9 cellular contexts compared by ENCODE assay signal in the genomic region with DNA sequence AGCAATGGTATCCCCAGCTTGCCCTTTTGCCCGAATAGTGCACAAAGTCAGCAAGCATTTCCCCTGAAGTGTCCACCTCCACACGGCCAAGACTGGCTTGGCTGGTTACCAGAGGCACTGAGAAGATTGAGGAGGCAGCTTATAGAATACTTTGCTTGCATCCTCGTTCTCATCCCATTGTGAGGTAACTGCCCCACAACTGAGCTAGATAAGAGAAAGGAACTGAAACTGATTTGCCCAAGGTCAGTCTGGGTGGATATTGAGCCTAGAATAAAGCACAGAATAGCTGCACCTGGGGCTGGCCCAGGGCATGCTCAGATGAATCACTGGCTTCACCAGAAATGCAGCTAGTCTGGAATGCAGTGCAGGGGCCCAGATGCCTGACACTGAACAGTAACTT. TPM values are rescaled to one million over a fixed set of nuclear protein-coding genes. Genes with fewer than 3 reads are reported as not detected.
DNase-seq lines count a peak whose midpoint lies in the region; ATAC-seq, FAIRE-seq and TF ChIP-seq lines count a peak whose summit lies in the region.
"Had no signal": no experiment of that assay in that cellular context is flagged by ENCODE, and none has a peak within 500 bp of the region (broad histone marks: within the 10 kb centered on the region; RNA-seq: fewer than 3 reads in every experiment).

No MANE protein-coding gene starts in this region.

- TF ChIP-seq POLR2A in K562 (conservative IDR thresholded peaks at IDR 0.05) (no peak), prostate gland (IDR thresholded peaks at IDR 0.05) (no peak)

- in situ Hi-C loops in G401 (cut with HindIII; ENCODE audit: low sequenced_read_pairs), result no loop called here
- in situ Hi-C loops in K562 (cut with MboI), result no loop called here

- H3K79me2 ChIP-seq in K562 (ENCODE audit: control insufficient read depth, insufficient read depth, low read length), result no peaks in the 10 kb centered on the region

- POLR2A ChIA-PET in K562 (lab: Yijun Ruan, JAX), result interaction anchor here (1.1 to 1.2 kb wide), 2 partner anchors 9 to 21 kb away, joined by 4 to 5 read pairs; no protein-coding TSS in a partner anchor

- H3K4me1 ChIP-seq in K562 (replicated peaks in 1 of 2; ENCODE audit: control insufficient read depth in 2 of 2, insufficient read depth in 2 of 2, low read length in 2 of 2) (peaks cover 7 to 25% of the 10 kb centered on the region in 2 experiments), prostate gland (replicated peaks) (no peaks in the 10 kb centered on the region)

- no peak for TF ChIP-seq RAD21 in K562 (CRISPR knock-in tag; conservative IDR thresholded peaks at IDR 0.05 in 1 of 2, IDR thresholded peaks at IDR 0.05 in 1 of 2)

- H3K9ac ChIP-seq in K562 (ENCODE audit: insufficient read depth in 1 of 2, low read depth in 2 of 2, low read length in 2 of 2), result no peak overlapping the region; a peak in 1 of 4 replicates

- intact Hi-C loops in K562 (cut with micrococcal nuclease), result no loop called here
- intact Hi-C loops in prostate gland (cut with DNase I), result no loop called here

- no peaks in the 10 kb centered on the region for H3K9me1 ChIP-seq in K562 (ENCODE audit: control insufficient read depth, insufficient read depth, low read length)

- FAIRE-seq in K562 (lab: Jason Lieb, UNC), result peak; percentile 82
- FAIRE-seq: islet of Langerhans had no signal

- DNase-seq in G401 (ENCODE audit: low spot score), result peak; percentile 34
- peak; percentile 32 for DNase-seq in GM20000 (ENCODE audit: low spot score)
- DNase-seq in K562 (ENCODE audit: extremely low read depth in 1 of 4, low spot score in 3 of 4), result peak in 2 of 4 experiments; percentile 22 to 35
- DNase-seq in medulla oblongata (ENCODE audit: extremely low spot score), result peak; percentile 26
- DNase-seq in NCI-H1694 treated with DMSO at 0.1 percent for 48 hours (lab: John Stamatoyannopoulos, UW), result no peak
- DNase-seq in prostate gland (ENCODE audit: low spot score), result no peak
- DNase-seq in NCI-H1436 treated with DMSO at 0.1 percent for 48 hours (lab: John Stamatoyannopoulos, UW), result no peak

- peak; percentile 84 for ATAC-seq in HG03460 (IDR thresholded peaks at IDR 0.05; ENCODE audit: unreplicated experiment)
- peak; percentile 63 for ATAC-seq in K562

- no peaks in the 10 kb centered on the region for H3K27me3 ChIP-seq in K562 (ENCODE audit: control insufficient read depth in 2 of 2, insufficient read depth in 2 of 2, low read length in 2 of 2)
- no peaks in the 10 kb centered on the region for H3K27me3 ChIP-seq in prostate gland (replicated peaks; ENCODE audit: insufficient read depth)

- H3K4me3 ChIP-seq in K562, result no peak overlapping the region
- no peak overlapping the region for H3K4me3 ChIP-seq in prostate gland

- TF ChIP-seq EP300 in K562 (IDR thresholded peaks at IDR 0.05; ENCODE audit: low read length), result no peak; the same call in 1 of the 2 replicates

- H3K27ac ChIP-seq in K562 (ENCODE audit: extremely low read depth, low read depth, low read length) (no peak overlapping the region), prostate gland (no peak overlapping the region)

- H3K36me3 ChIP-seq in K562 (ENCODE audit: control insufficient read depth, insufficient read depth, low read length) (no peaks in the 10 kb centered on the region), prostate gland (no peaks in the 10 kb centered on the region)

- H4K20me1 ChIP-seq in K562 (replicated peaks; ENCODE audit: control insufficient read depth, insufficient read depth, low read length), result no peaks in the 10 kb centered on the region

- CTCF ChIA-PET in K562 (lab: Yijun Ruan, JAX; ENCODE audit: low intra/inter-chr PET ratio), result no interaction called here

- TF ChIP-seq CTCF in GM20000 (IDR thresholded peaks at IDR 0.05; ENCODE audit: extremely low read depth, missing control alignments), result no peak
- no peak for TF ChIP-seq CTCF in K562 (IDR thresholded peaks at IDR 0.05 in 2 of 3, conservative IDR thresholded peaks at IDR 0.05 in 1 of 3; ENCODE audit: insufficient read depth in 2 of 3, low read depth in 1 of 3, low read length in 3 of 3)
- TF ChIP-seq CTCF in prostate gland (IDR thresholded peaks at IDR 0.05), result no peak

- H3K4me2 ChIP-seq in K562 (ENCODE audit: insufficient read depth, low read length), result peak overlapping the region; percentile 26; the same call in 1 of the 2 replicates

- 0% methylated on average over 3 of the region's 3 CpGs for WGBS in K562 (ENCODE audit: insufficient coverage, low coverage, missing lambda C conversion rate)
- 50% methylated on average over 3 of the region's 3 CpGs for WGBS in prostate gland

- H3K9me3 ChIP-seq in K562 (replicated peaks; ENCODE audit: control insufficient read depth, insufficient read depth, low read depth, low read length), result no peaks in the 10 kb centered on the region
- no peaks in the 10 kb centered on the region for H3K9me3 ChIP-seq in prostate gland

- no peak overlapping the region for H2AFZ ChIP-seq in K562 (ENCODE audit: low read depth, low read length)

- no TSS peak for BruUV-seq in K562 (replicated peaks; lab: Mats Ljungman, UMichigan)

TF ChIP-seq in K562, 482 proteins besides CTCF, POLR2A, EP300 and RAD21 (continues in another document):
- TF ChIP-seq PHF21A (IDR thresholded peaks at IDR 0.05; ENCODE audit: borderline replicate concordance, low read depth) (peak; percentile 91; the same call in 1 of the 2 replicates), PHF20 (IDR thresholded peaks at IDR 0.05; ENCODE audit: partially characterized antibody) (no peak), SNRNP70 (optimal IDR thresholded peaks at IDR 0.05; ENCODE audit: low read depth, low read length) (no peak), HDAC2 (IDR thresholded peaks at IDR 0.05) (0 out of 2 replicates have a peak, but pooled peaks have one; percentile 29), NRF1 (conservative IDR thresholded peaks at IDR 0.05 in 1 of 2, IDR thresholded peaks at IDR 0.05 in 1 of 2) (peak; percentile 48 to 61), CBX3 (IDR thresholded peaks at IDR 0.05; ENCODE audit: borderline replicate concordance in 1 of 2, low read length in 2 of 2) (no peak), ARID1B (IDR thresholded peaks at IDR 0.05) (peak; percentile 17; the same call in 1 of the 2 replicates), ZNF232 (CRISPR knock-in tag; IDR thresholded peaks at IDR 0.05) (no peak), TAL1 (IDR thresholded peaks at IDR 0.05) (no peak), KDM1A (IDR thresholded peaks at IDR 0.05) (peak; percentile 75 to 82), GTF2E2 (tag; IDR thresholded peaks at IDR 0.05) (no peak), ESRRA (IDR thresholded peaks at IDR 0.05; ENCODE audit: borderline replicate concordance, low read depth) (no peak), ZNF124 (CRISPR knock-in tag; IDR thresholded peaks at IDR 0.05) (no peak), ARHGAP35 (IDR thresholded peaks at IDR 0.05; ENCODE audit: partially characterized antibody) (no peak), SLC30A9 (CRISPR knock-in tag; IDR thresholded peaks at IDR 0.05) (no peak), FUS (optimal IDR thresholded peaks at IDR 0.05; ENCODE audit: low read depth, low read length) (no peak)
- TF ChIP-seq, protein P1, sequence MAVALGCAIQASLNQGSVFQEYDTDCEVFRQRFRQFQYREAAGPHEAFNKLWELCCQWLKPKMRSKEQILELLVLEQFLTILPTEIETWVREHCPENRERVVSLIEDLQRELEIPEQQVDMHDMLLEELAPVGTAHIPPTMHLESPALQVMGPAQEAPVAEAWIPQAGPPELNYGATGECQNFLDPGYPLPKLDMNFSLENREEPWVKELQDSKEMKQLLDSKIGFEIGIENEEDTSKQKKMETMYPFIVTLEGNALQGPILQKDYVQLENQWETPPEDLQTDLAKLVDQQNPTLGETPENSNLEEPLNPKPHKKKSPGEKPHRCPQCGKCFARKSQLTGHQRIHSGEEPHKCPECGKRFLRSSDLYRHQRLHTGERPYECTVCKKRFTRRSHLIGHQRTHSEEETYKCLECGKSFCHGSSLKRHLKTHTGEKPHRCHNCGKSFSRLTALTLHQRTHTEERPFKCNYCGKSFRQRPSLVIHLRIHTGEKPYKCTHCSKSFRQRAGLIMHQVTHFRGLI (CRISPR knock-in tag; IDR thresholded peaks at IDR 0.05), result no peak
- TF ChIP-seq, protein P2, sequence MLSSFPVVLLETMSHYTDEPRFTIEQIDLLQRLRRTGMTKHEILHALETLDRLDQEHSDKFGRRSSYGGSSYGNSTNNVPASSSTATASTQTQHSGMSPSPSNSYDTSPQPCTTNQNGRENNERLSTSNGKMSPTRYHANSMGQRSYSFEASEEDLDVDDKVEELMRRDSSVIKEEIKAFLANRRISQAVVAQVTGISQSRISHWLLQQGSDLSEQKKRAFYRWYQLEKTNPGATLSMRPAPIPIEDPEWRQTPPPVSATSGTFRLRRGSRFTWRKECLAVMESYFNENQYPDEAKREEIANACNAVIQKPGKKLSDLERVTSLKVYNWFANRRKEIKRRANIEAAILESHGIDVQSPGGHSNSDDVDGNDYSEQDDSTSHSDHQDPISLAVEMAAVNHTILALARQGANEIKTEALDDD (IDR thresholded peaks at IDR 0.05), result peak; percentile 78

RNA-seq across cellular contexts. Expression of a gene that starts 32.7 kb away (rescaled TPM):
- 36.8 and 49.5 TPM in 2 replicates for total RNA-seq in G401 (2014; rRNA removed; shearing (Covaris generic))
- total RNA-seq in K562 (2011; cell fraction: chromatin; rRNA removed; ENCODE audit: low replicate concordance), result 73.1 and 225 TPM in 2 replicates
- 23.2 and 29.0 TPM in 2 replicates for total RNA-seq in K562 (2011; cell fraction: nucleolus; rRNA removed)
- 73.0 and 112 TPM in 2 replicates for total RNA-seq in K562 (2011; cell fraction: nucleoplasm; rRNA removed)
- total RNA-seq in K562 (2014; rRNA removed) (22.6 and 24.4 TPM in 2 replicates), K562 (2014; rRNA removed; fragmentation: Illumina TruSeq; extraction: Trizol) (27.8 and 30.0 TPM in 2 replicates), K562 (2015; rRNA removed; fragmentation: Illumina TruSeq; extraction: Trizol) (22.1 and 27.0 TPM in 2 replicates), K562 (2021) (16.9 and 22.2 TPM in 2 replicates), prostate gland (10 to 100 TPM; 34.3 to 41.8 TPM)
- polyA plus RNA-seq in K562 (2011; rRNA removed) (16.6 and 18.0 TPM in 2 replicates), K562 (2014; fragmentation: Illumina TruSeq; extraction: Trizol) (10.6 and 13.4 TPM in 2 replicates), K562 (2014; fragmentation: Nextera tagmentation; extraction: Ambion mirVana) (1 to 10 TPM; 3.1 to 4.4 TPM), K562 (2014; rRNA removed) (8.2 and 11.7 TPM in 2 replicates)
- polyA plus RNA-seq in K562 (2011; cell fraction: cytosol; rRNA removed), result 1.5 and 4.2 TPM in 2 replicates
- 22.8 and 28.7 TPM in 2 replicates for polyA plus RNA-seq in K562 (2011; cell fraction: nucleus; rRNA removed)
- 8.7 and 10.2 TPM in 2 replicates for polyA plus RNA-seq in K562 (2012)
- polyA minus RNA-seq in K562 (2011; rRNA and poly(A)+ RNA removed), result 40.5 and 51.3 TPM in 2 replicates
- polyA minus RNA-seq in K562 (2011; cell fraction: cytosol; rRNA and poly(A)+ RNA removed), result 6.9 and 14.5 TPM in 2 replicates
- 48.7 and 81.2 TPM in 2 replicates for polyA minus RNA-seq in K562 (2011; cell fraction: nucleus; rRNA and poly(A)+ RNA removed)

Comparison
In these comparisons a context has a peak if more than half of its experiments do, and no peak if none do; other contexts are left out.
1. DNase-seq: peak in G401 (single experiment), GM20000 (single experiment) and medulla oblongata (single experiment); none in NCI-H1694 treated with DMSO at 0.1 percent for 48 hours (single experiment), prostate gland (single experiment) and NCI-H1436 treated with DMSO at 0.1 percent for 48 hours (single experiment).